ENCODE assay signal across 15 cellular contexts in genomic region chr4:145155268-145155870, GRCh38. TPM values are rescaled to one million over a fixed set of nuclear protein-coding genes. Genes with fewer than 3 reads are reported as not detected.
DNase-seq lines count a peak whose midpoint lies in the region; ATAC-seq, FAIRE-seq and TF ChIP-seq lines count a peak whose summit lies in the region.
"Had no signal": no experiment of that assay in that cellular context is flagged by ENCODE, and none has a peak within 500 bp of the region (broad histone marks: within the 10 kb centered on the region; RNA-seq: fewer than 3 reads in every experiment).

No MANE protein-coding gene starts in this region.

- TF ChIP-seq EP300 in K562 (IDR thresholded peaks at IDR 0.05; ENCODE audit: low read length): no peak

- H3K4me3 Mint-ChIP-seq in activated CD4-positive, alpha-beta T cell treated with anti-CD3 and anti-CD28 coated beads, Interleukin-2, amount 10 ng/mL, durations not matched to agents 7 days and 5 days: no peak overlapping the region
- H3K4me3 Mint-ChIP-seq: H9 had no signal

- H3K27ac ChIP-seq in K562 (ENCODE audit: extremely low read depth, low read depth, low read length) (no peak overlapping the region), kidney (ENCODE audit: low read depth in 2 of 2, low read length in 2 of 2) (no peak overlapping the region)
- H3K27ac ChIP-seq: 22Rv1, BLaER1 had no signal

- BruUV-seq in K562 (replicated peaks; lab: Mats Ljungman, UMichigan): no TSS peak

- H3K9ac ChIP-seq in K562 (ENCODE audit: insufficient read depth in 1 of 2, low read depth in 2 of 2, low read length in 2 of 2): no peak overlapping the region
- H3K9ac ChIP-seq in kidney (ENCODE audit: low read length in 2 of 2): no peak overlapping the region
- H3K9ac ChIP-seq: BLaER1 had no signal

- H3K36me3 ChIP-seq in K562 (ENCODE audit: control insufficient read depth, insufficient read depth, low read length) (peaks cover 86% of the 10 kb centered on the region), kidney (ENCODE audit: control insufficient read depth in 1 of 2, insufficient read depth in 2 of 2, low read length in 2 of 2) (peaks cover 2 to 21% of the 10 kb centered on the region in 2 donors)

- TF ChIP-seq CTCF in D721Med (IDR thresholded peaks at IDR 0.05; ENCODE audit: insufficient read depth, missing control alignments) (no peak), K562 (IDR thresholded peaks at IDR 0.05 in 2 of 3, conservative IDR thresholded peaks at IDR 0.05 in 1 of 3; ENCODE audit: insufficient read depth in 2 of 3, low read depth in 1 of 3, low read length in 3 of 3) (no peak), kidney (IDR thresholded peaks at IDR 0.05; ENCODE audit: borderline replicate concordance, extremely low read depth, insufficient read depth) (no peak)

- peaks cover 53% of the 10 kb centered on the region for H3K36me3 Mint-ChIP-seq in activated CD4-positive, alpha-beta T cell treated with anti-CD3 and anti-CD28 coated beads, Interleukin-2, amount 10 ng/mL, durations not matched to agents 7 days and 5 days (ENCODE audit: low read depth)

- H3K4me2 ChIP-seq in K562 (ENCODE audit: insufficient read depth, low read length): no peak overlapping the region
- H3K4me2 ChIP-seq: BLaER1 had no signal

- no peaks in the 10 kb centered on the region for H3K9me3 Mint-ChIP-seq in activated CD4-positive, alpha-beta T cell treated with anti-CD3 and anti-CD28 coated beads, Interleukin-2, amount 10 ng/mL, durations not matched to agents 7 days and 5 days
- H3K9me3 Mint-ChIP-seq: H9 had no signal

- CTCF ChIA-PET in activated CD4-positive, alpha-beta T cell treated with anti-CD3 and anti-CD28 coated beads, Interleukin-2, amount 10 ng/mL, durations not matched to agents 7 days and 5 days (lab: Charles Lee): no interaction called here
- CTCF ChIA-PET in K562 (lab: Yijun Ruan, JAX; ENCODE audit: low intra/inter-chr PET ratio): interaction anchor here (0.5 to 1.9 kb wide), 2 partner anchors 402 to 454 kb away, joined by 3 to 8 read pairs; no protein-coding TSS in a partner anchor

- WGBS in K562 (ENCODE audit: insufficient coverage, low coverage, missing lambda C conversion rate): 70% methylated on average over 2 of the region's 2 CpGs

- in situ Hi-C loops in K562 (cut with MboI): no loop called here

- H3K9me1 ChIP-seq in K562 (ENCODE audit: control insufficient read depth, insufficient read depth, low read length): no peaks in the 10 kb centered on the region

- TF ChIP-seq POLR2A in K562 (conservative IDR thresholded peaks at IDR 0.05): no peak

- no peak for DNase-seq in activated CD4-positive, alpha-beta T cell treated with anti-CD3 and anti-CD28 coated beads, Interleukin-2, amount 10 ng/mL, durations not matched to agents 7 days and 5 days
- DNase-seq in activated CD4-positive, alpha-beta T cell treated with anti-CD3 and anti-CD28 coated beads for 1 hour: no peak
- DNase-seq in D721Med (ENCODE audit: insufficient read length, low spot score): no peak
- DNase-seq in K562 (ENCODE audit: extremely low read depth in 1 of 4, low spot score in 3 of 4): no peak
- no peak for DNase-seq in kidney
- DNase-seq in HTR-8/SVneo (ENCODE audit: insufficient read length, low spot score): no peak
- DNase-seq: DMS 273 treated with DMSO at 0.1 percent for 48 hours, DMS79, GOT3, H9, KG1 had no signal

- H3K4me3 ChIP-seq in K562: no peak overlapping the region
- no peak overlapping the region for H3K4me3 ChIP-seq in kidney (ENCODE audit: low read length in 2 of 2)
- H3K4me3 ChIP-seq: BLaER1 had no signal

- H3K27ac Mint-ChIP-seq in activated CD4-positive, alpha-beta T cell treated with anti-CD3 and anti-CD28 coated beads, Interleukin-2, amount 10 ng/mL, durations not matched to agents 7 days and 5 days: peak overlapping the region; percentile 9
- H3K27ac Mint-ChIP-seq: H9 had no signal

- H3K4me1 ChIP-seq in K562 (replicated peaks in 1 of 2; ENCODE audit: control insufficient read depth in 2 of 2, insufficient read depth in 2 of 2, low read length in 2 of 2): no peaks in the 10 kb centered on the region
- H3K4me1 ChIP-seq in kidney (ENCODE audit: control insufficient read depth in 1 of 2, insufficient read depth in 1 of 2, low read depth in 1 of 2, low read length in 2 of 2): no peaks in the 10 kb centered on the region
- H3K4me1 ChIP-seq: BLaER1 had no signal

- FAIRE-seq in D721Med (lab: Jason Lieb, UNC): peak; percentile 35
- FAIRE-seq in K562 (lab: Jason Lieb, UNC): no peak
- FAIRE-seq in kidney (lab: Jason Lieb, UNC): peak; percentile 15
- FAIRE-seq in HTR-8/SVneo (lab: Jason Lieb, UNC): no peak

- H3K27me3 ChIP-seq in K562 (ENCODE audit: control insufficient read depth in 2 of 2, insufficient read depth in 2 of 2, low read length in 2 of 2): no peaks in the 10 kb centered on the region
- H3K27me3 ChIP-seq: BLaER1 had no signal

- peaks cover 16% of the 10 kb centered on the region for H3K4me1 Mint-ChIP-seq in activated CD4-positive, alpha-beta T cell treated with anti-CD3 and anti-CD28 coated beads, Interleukin-2, amount 10 ng/mL, durations not matched to agents 7 days and 5 days
- H3K4me1 Mint-ChIP-seq: H9 had no signal

- H3K9me3 ChIP-seq in K562 (replicated peaks; ENCODE audit: control insufficient read depth, insufficient read depth, low read depth, low read length) (no peaks in the 10 kb centered on the region), kidney (ENCODE audit: control insufficient read depth in 1 of 2, low read length in 2 of 2) (no peaks in the 10 kb centered on the region)
- H3K9me3 ChIP-seq: BLaER1 had no signal

- H2AFZ ChIP-seq in K562 (ENCODE audit: low read depth, low read length): no peak overlapping the region

- no peak for TF ChIP-seq RAD21 in K562 (CRISPR knock-in tag; conservative IDR thresholded peaks at IDR 0.05 in 1 of 2, IDR thresholded peaks at IDR 0.05 in 1 of 2)

- intact Hi-C loops in K562 (cut with micrococcal nuclease) (loop anchor here (2.0 to 10.0 kb wide), 2 partner anchors 77 to 459 kb away; partner anchors contain the start of gene MMAA), kidney (cut with DNase I) (no loop called here)

- peaks cover 12% of the 10 kb centered on the region for H3K79me2 ChIP-seq in K562 (ENCODE audit: control insufficient read depth, insufficient read depth, low read length)

- no peaks in the 10 kb centered on the region for H4K20me1 ChIP-seq in K562 (replicated peaks; ENCODE audit: control insufficient read depth, insufficient read depth, low read length)

- POLR2A ChIA-PET in activated CD4-positive, alpha-beta T cell treated with anti-CD3 and anti-CD28 coated beads, Interleukin-2, amount 10 ng/mL, durations not matched to agents 7 days and 5 days (lab: Charles Lee): no interaction called here
- POLR2A ChIA-PET in K562 (lab: Yijun Ruan, JAX): no interaction called here

- ATAC-seq in K562 (no peak), HG03520 (IDR thresholded peaks at IDR 0.05; ENCODE audit: unreplicated experiment) (no peak), GM19467 (IDR thresholded peaks at IDR 0.05; ENCODE audit: unreplicated experiment) (no peak)

- no peaks in the 10 kb centered on the region for H3K27me3 Mint-ChIP-seq in activated CD4-positive, alpha-beta T cell treated with anti-CD3 and anti-CD28 coated beads, Interleukin-2, amount 10 ng/mL, durations not matched to agents 7 days and 5 days

RNA-seq across cellular contexts. Expression of gene OTUD4, which starts 25.0 kb away (rescaled TPM):
- 10 to 100 TPM; 47.3 to 56.9 TPM for total RNA-seq in activated CD4-positive, alpha-beta T cell treated with anti-CD3 and anti-CD28 coated beads, Interleukin-2, amount 10 ng/mL, durations not matched to agents 7 days and 5 days
- 40.1 and 136 TPM in 2 replicates for total RNA-seq in K562 (2011; cell fraction: chromatin; rRNA removed; ENCODE audit: low replicate concordance)
- 25.3 and 32.8 TPM in 2 replicates for total RNA-seq in K562 (2011; cell fraction: nucleolus; rRNA removed)
- total RNA-seq in K562 (2011; cell fraction: nucleoplasm; rRNA removed): 54.3 and 78.7 TPM in 2 replicates
- total RNA-seq in K562 (2014; rRNA removed) (9.1 and 12.0 TPM in 2 replicates), K562 (2014; rRNA removed; fragmentation: Illumina TruSeq; extraction: Trizol) (29.0 and 38.0 TPM in 2 replicates), K562 (2015; rRNA removed; fragmentation: Illumina TruSeq; extraction: Trizol) (21.7 and 25.8 TPM in 2 replicates), K562 (2021) (25.7 and 27.5 TPM in 2 replicates), kidney (45.4 TPM)
- polyA plus RNA-seq in K562 (2011; rRNA removed) (20.4 and 24.8 TPM in 2 replicates), K562 (2014; fragmentation: Illumina TruSeq; extraction: Trizol) (21.2 and 26.3 TPM in 2 replicates), K562 (2014; fragmentation: Nextera tagmentation; extraction: Ambion mirVana) (1 to 10 TPM; 4.2 to 8.2 TPM), K562 (2014; rRNA removed) (13.4 and 15.0 TPM in 2 replicates), kidney (ENCODE audit: insufficient read depth, low read depth, low replicate concordance) (5.6 TPM)
- polyA plus RNA-seq in K562 (2011; cell fraction: cytosol; rRNA removed): 8.4 and 12.1 TPM in 2 replicates
- polyA plus RNA-seq in K562 (2011; cell fraction: nucleus; rRNA removed): 37.6 and 42.9 TPM in 2 replicates
- 9.9 and 13.5 TPM in 2 replicates for polyA plus RNA-seq in K562 (2012)
- polyA minus RNA-seq in K562 (2011; rRNA and poly(A)+ RNA removed): 44.4 and 50.5 TPM in 2 replicates
- 16.4 and 17.5 TPM in 2 replicates for polyA minus RNA-seq in K562 (2011; cell fraction: cytosol; rRNA and poly(A)+ RNA removed)
- polyA minus RNA-seq in K562 (2011; cell fraction: nucleus; rRNA and poly(A)+ RNA removed): 40.0 and 66.3 TPM in 2 replicates

RNA-seq across cellular contexts. Expression of gene ABCE1, which starts 57.3 kb away (rescaled TPM):
- 10 to 100 TPM; 62.1 to 72.3 TPM for total RNA-seq in activated CD4-positive, alpha-beta T cell treated with anti-CD3 and anti-CD28 coated beads, Interleukin-2, amount 10 ng/mL, durations not matched to agents 7 days and 5 days
- 96.4 and 181 TPM in 2 replicates for total RNA-seq in K562 (2011; cell fraction: chromatin; rRNA removed; ENCODE audit: low replicate concordance)
- total RNA-seq in K562 (2011; cell fraction: nucleolus; rRNA removed): 29.2 and 45.0 TPM in 2 replicates
- total RNA-seq in K562 (2011; cell fraction: nucleoplasm; rRNA removed): 65.8 and 89.3 TPM in 2 replicates
- 132 and 154 TPM in 2 replicates for total RNA-seq in K562 (2014; rRNA removed)
- 256 and 276 TPM in 2 replicates for total RNA-seq in K562 (2014; rRNA removed; fragmentation: Illumina TruSeq; extraction: Trizol)
- 209 and 222 TPM in 2 replicates for total RNA-seq in K562 (2015; rRNA removed; fragmentation: Illumina TruSeq; extraction: Trizol)
- 147 and 156 TPM in 2 replicates for total RNA-seq in K562 (2021)
- polyA plus RNA-seq in K562 (2011; rRNA removed): 143 and 238 TPM in 2 replicates
- 81.5 and 109 TPM in 2 replicates for polyA plus RNA-seq in K562 (2011; cell fraction: cytosol; rRNA removed)
- polyA plus RNA-seq in K562 (2011; cell fraction: nucleus; rRNA removed): 114 and 165 TPM in 2 replicates
- polyA plus RNA-seq in K562 (2012): 72.6 and 143 TPM in 2 replicates
- polyA plus RNA-seq in K562 (2014; fragmentation: Illumina TruSeq; extraction: Trizol): 210 and 238 TPM in 2 replicates
- polyA plus RNA-seq in K562 (2014; fragmentation: Nextera tagmentation; extraction: Ambion mirVana): 100 to 1,000 TPM; 164 to 169 TPM
- 134 and 142 TPM in 2 replicates for polyA plus RNA-seq in K562 (2014; rRNA removed)
- 342 and 401 TPM in 2 replicates for polyA minus RNA-seq in K562 (2011; rRNA and poly(A)+ RNA removed)
- polyA minus RNA-seq in K562 (2011; cell fraction: cytosol; rRNA and poly(A)+ RNA removed): 99.3 and 125 TPM in 2 replicates
- 54.0 and 95.2 TPM in 2 replicates for polyA minus RNA-seq in K562 (2011; cell fraction: nucleus; rRNA and poly(A)+ RNA removed)
- 46.4 TPM for total RNA-seq in kidney
- 14.8 TPM for polyA plus RNA-seq in kidney (ENCODE audit: insufficient read depth, low read depth, low replicate concordance)

RNA-seq across cellular contexts. Expression of gene ANAPC10, which starts 57.4 kb away (rescaled TPM):
- total RNA-seq in activated CD4-positive, alpha-beta T cell treated with anti-CD3 and anti-CD28 coated beads, Interleukin-2, amount 10 ng/mL, durations not matched to agents 7 days and 5 days: 10 to 100 TPM; 23.5 to 25.4 TPM
- 45.9 and 74.8 TPM in 2 replicates for total RNA-seq in K562 (2011; cell fraction: chromatin; rRNA removed; ENCODE audit: low replicate concordance)
- total RNA-seq in K562 (2011; cell fraction: nucleolus; rRNA removed): 22.8 and 29.7 TPM in 2 replicates
- total RNA-seq in K562 (2011; cell fraction: nucleoplasm; rRNA removed): 32.2 and 59.8 TPM in 2 replicates
- total RNA-seq in K562 (2014; rRNA removed) (33.3 and 38.6 TPM in 2 replicates), K562 (2014; rRNA removed; fragmentation: Illumina TruSeq; extraction: Trizol) (60.3 and 65.0 TPM in 2 replicates), K562 (2015; rRNA removed; fragmentation: Illumina TruSeq; extraction: Trizol) (49.1 and 57.5 TPM in 2 replicates), K562 (2021) (31.0 and 36.0 TPM in 2 replicates), kidney (18.0 TPM)
- polyA plus RNA-seq in K562 (2011; rRNA removed) (61.9 and 70.9 TPM in 2 replicates), K562 (2014; fragmentation: Illumina TruSeq; extraction: Trizol) (48.8 and 58.2 TPM in 2 replicates), K562 (2014; fragmentation: Nextera tagmentation; extraction: Ambion mirVana) (10 to 100 TPM; 82.0 to 96.2 TPM), K562 (2014; rRNA removed) (59.6 and 64.4 TPM in 2 replicates), kidney (ENCODE audit: insufficient read depth, low read depth, low replicate concordance) (23.3 TPM)
- 19.2 and 35.9 TPM in 2 replicates for polyA plus RNA-seq in K562 (2011; cell fraction: cytosol; rRNA removed)
- 13.3 and 22.0 TPM in 2 replicates for polyA plus RNA-seq in K562 (2011; cell fraction: nucleus; rRNA removed)
- polyA plus RNA-seq in K562 (2012): 28.0 and 31.0 TPM in 2 replicates
- polyA minus RNA-seq in K562 (2011; rRNA and poly(A)+ RNA removed): 52.6 and 65.6 TPM in 2 replicates
- polyA minus RNA-seq in K562 (2011; cell fraction: cytosol; rRNA and poly(A)+ RNA removed): 5.7 and 15.8 TPM in 2 replicates
- polyA minus RNA-seq in K562 (2011; cell fraction: nucleus; rRNA and poly(A)+ RNA removed): 23.2 and 40.0 TPM in 2 replicates
